ENCODE assay signal across 9 cellular contexts in the genomic region with DNA sequence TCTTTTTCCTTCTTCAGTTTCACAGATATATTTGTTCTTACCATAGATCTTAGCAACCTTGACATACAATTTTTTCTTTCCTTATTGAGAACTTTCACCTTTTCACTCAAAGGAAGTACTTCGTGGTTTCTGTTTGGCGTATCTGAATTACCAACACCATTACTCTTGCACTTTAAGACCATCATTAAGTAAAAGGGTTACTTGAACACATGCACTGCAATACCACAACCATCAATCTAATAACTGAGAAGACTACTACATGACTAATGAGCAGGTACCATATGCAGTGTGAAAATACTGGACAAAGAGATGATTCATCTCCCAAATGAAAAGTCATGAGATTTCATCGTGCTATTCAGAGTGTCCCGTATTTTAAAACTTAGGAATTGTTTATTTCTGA. TPM values are rescaled to one million over a fixed set of nuclear protein-coding genes. Genes with fewer than 3 reads are reported as not detected.
A peak's percentile ranks its signal among the peaks of the same experiment; 100 is the strongest.
DNase-seq lines count a peak whose midpoint lies in the region; ATAC-seq and TF ChIP-seq lines count a peak whose summit lies in the region.
"Had no signal": no experiment of that assay in that cellular context is flagged by ENCODE, and none has a peak within 500 bp of the region (broad histone marks: within the 10 kb centered on the region; RNA-seq: fewer than 3 reads in every experiment).

No MANE protein-coding gene starts in this region.

- H3K4me3 Mint-ChIP-seq in activated CD8-positive, alpha-beta T cell treated with anti-CD3 and anti-CD28 coated beads for 36 hours, result peak overlapping the region; percentile 1
- no peak overlapping the region for H3K4me3 Mint-ChIP-seq in activated CD8-positive, alpha-beta T cell treated with anti-CD3 and anti-CD28 coated beads, Interleukin-2, amount 10 ng/mL, durations not matched to agents 7 days and 5 days
- peak overlapping the region; percentile 11 for H3K4me3 Mint-ChIP-seq in stimulated activated effector memory CD8-positive, alpha-beta T cell treated with anti-CD3 and anti-CD28 coated beads, Interleukin-12 subunit alpha, Interleukin-12 subunit beta, amount 100 ng/mL, for 72 hours

- H3K9me3 Mint-ChIP-seq in activated CD8-positive, alpha-beta T cell treated with anti-CD3 and anti-CD28 coated beads for 36 hours, result no peaks in the 10 kb centered on the region
- no peaks in the 10 kb centered on the region for H3K9me3 Mint-ChIP-seq in activated CD8-positive, alpha-beta T cell treated with anti-CD3 and anti-CD28 coated beads, Interleukin-2, amount 10 ng/mL, durations not matched to agents 7 days and 5 days (ENCODE audit: insufficient read depth)
- H3K9me3 Mint-ChIP-seq in stimulated activated effector memory CD8-positive, alpha-beta T cell treated with anti-CD3 and anti-CD28 coated beads, Interleukin-12 subunit alpha, Interleukin-12 subunit beta, amount 100 ng/mL, for 72 hours, result no peaks in the 10 kb centered on the region

- H3K36me3 Mint-ChIP-seq in activated CD8-positive, alpha-beta T cell treated with anti-CD3 and anti-CD28 coated beads for 36 hours (ENCODE audit: low read depth), result no peaks in the 10 kb centered on the region
- no peaks in the 10 kb centered on the region for H3K36me3 Mint-ChIP-seq in activated CD8-positive, alpha-beta T cell treated with anti-CD3 and anti-CD28 coated beads, Interleukin-2, amount 10 ng/mL, durations not matched to agents 7 days and 5 days (ENCODE audit: low read depth)
- no peaks in the 10 kb centered on the region for H3K36me3 Mint-ChIP-seq in stimulated activated effector memory CD8-positive, alpha-beta T cell treated with anti-CD3 and anti-CD28 coated beads, Interleukin-12 subunit alpha, Interleukin-12 subunit beta, amount 100 ng/mL, for 72 hours

- DNase-seq in activated CD8-positive, alpha-beta T cell treated with anti-CD3 and anti-CD28 coated beads for 36 hours, result no peak
- DNase-seq in activated CD8-positive, alpha-beta T cell treated with anti-CD3 and anti-CD28 coated beads, Interleukin-2, amount 10 ng/mL, durations not matched to agents 7 days and 5 days, result no peak
- DNase-seq in stimulated activated effector memory CD8-positive, alpha-beta T cell treated with anti-CD3 and anti-CD28 coated beads, Interleukin-12 subunit alpha, Interleukin-12 subunit beta, amount 100 ng/mL, for 72 hours (ENCODE audit: low spot score in 2 of 2), result no peak
- DNase-seq in midbrain (lab: John Stamatoyannopoulos, UW), result no peak
- no peak for DNase-seq in effector CD8-positive, alpha-beta T cell (lab: John Stamatoyannopoulos, UW)
- no peak for DNase-seq in ecto neural progenitor cell (ENCODE audit: low spot score)
- DNase-seq: NCI-H748 treated with DMSO at 0.1 percent for 48 hours had no signal

- CTCF ChIA-PET in activated CD8-positive, alpha-beta T cell treated with anti-CD3 and anti-CD28 coated beads for 36 hours (lab: Charles Lee), result interaction anchor here (1.2 kb wide), 1 partner anchor 9 kb away, joined by 3 read pairs; no protein-coding TSS in a partner anchor
- CTCF ChIA-PET in activated CD8-positive, alpha-beta T cell treated with anti-CD3 and anti-CD28 coated beads, Interleukin-2, amount 10 ng/mL, durations not matched to agents 7 days and 5 days (lab: Charles Lee), result no interaction called here

- H3K27ac Mint-ChIP-seq in activated CD8-positive, alpha-beta T cell treated with anti-CD3 and anti-CD28 coated beads for 36 hours, result no peak overlapping the region
- no peak overlapping the region for H3K27ac Mint-ChIP-seq in activated CD8-positive, alpha-beta T cell treated with anti-CD3 and anti-CD28 coated beads, Interleukin-2, amount 10 ng/mL, durations not matched to agents 7 days and 5 days
- no peak overlapping the region for H3K27ac Mint-ChIP-seq in stimulated activated effector memory CD8-positive, alpha-beta T cell treated with anti-CD3 and anti-CD28 coated beads, Interleukin-12 subunit alpha, Interleukin-12 subunit beta, amount 100 ng/mL, for 72 hours

- ATAC-seq in activated CD8-positive, alpha-beta T cell treated with anti-CD3 and anti-CD28 coated beads for 36 hours, result peak; percentile 92
- no peak for ATAC-seq in activated CD8-positive, alpha-beta T cell treated with anti-CD3 and anti-CD28 coated beads, Interleukin-2, amount 10 ng/mL, durations not matched to agents 7 days and 5 days
- ATAC-seq in GM21528 (IDR thresholded peaks at IDR 0.05; ENCODE audit: low FRiP score, unreplicated experiment) (peak; percentile 80), HG03342 (IDR thresholded peaks at IDR 0.05; ENCODE audit: unreplicated experiment) (peak; percentile 72)
- peak; percentile 99 for ATAC-seq in stimulated activated effector memory CD8-positive, alpha-beta T cell treated with anti-CD3 and anti-CD28 coated beads, Interleukin-12 subunit alpha, Interleukin-12 subunit beta, amount 100 ng/mL, for 72 hours

- POLR2A ChIA-PET in activated CD8-positive, alpha-beta T cell treated with anti-CD3 and anti-CD28 coated beads for 36 hours (lab: Charles Lee), result no interaction called here
- POLR2A ChIA-PET in activated CD8-positive, alpha-beta T cell treated with anti-CD3 and anti-CD28 coated beads, Interleukin-2, amount 10 ng/mL, durations not matched to agents 7 days and 5 days (lab: Charles Lee), result no interaction called here

- H3K4me1 Mint-ChIP-seq in activated CD8-positive, alpha-beta T cell treated with anti-CD3 and anti-CD28 coated beads for 36 hours (ENCODE audit: low read depth), result peaks cover 14% of the 10 kb centered on the region
- peaks cover 12% of the 10 kb centered on the region for H3K4me1 Mint-ChIP-seq in activated CD8-positive, alpha-beta T cell treated with anti-CD3 and anti-CD28 coated beads, Interleukin-2, amount 10 ng/mL, durations not matched to agents 7 days and 5 days (ENCODE audit: low read depth)
- peaks cover 18% of the 10 kb centered on the region for H3K4me1 Mint-ChIP-seq in stimulated activated effector memory CD8-positive, alpha-beta T cell treated with anti-CD3 and anti-CD28 coated beads, Interleukin-12 subunit alpha, Interleukin-12 subunit beta, amount 100 ng/mL, for 72 hours

- peaks cover 5% of the 10 kb centered on the region for H3K27me3 Mint-ChIP-seq in activated CD8-positive, alpha-beta T cell treated with anti-CD3 and anti-CD28 coated beads for 36 hours
- peaks cover 4% of the 10 kb centered on the region for H3K27me3 Mint-ChIP-seq in activated CD8-positive, alpha-beta T cell treated with anti-CD3 and anti-CD28 coated beads, Interleukin-2, amount 10 ng/mL, durations not matched to agents 7 days and 5 days (ENCODE audit: low read depth)

- intact Hi-C loops in activated CD8-positive, alpha-beta T cell treated with anti-CD3 and anti-CD28 coated beads for 36 hours (cut with micrococcal nuclease), result no loop called here

- no peak for TF ChIP-seq CTCF in activated CD8-positive, alpha-beta T cell treated with anti-CD3 and anti-CD28 coated beads for 36 hours (IDR thresholded peaks at IDR 0.05)

RNA-seq across cellular contexts. Expression of a gene that starts 21.7 kb away (rescaled TPM):
- total RNA-seq in activated CD8-positive, alpha-beta T cell treated with anti-CD3 and anti-CD28 coated beads for 36 hours, result 10 to 100 TPM; 70.2 to 72.0 TPM
- 10 to 100 TPM; 66.2 to 68.9 TPM for total RNA-seq in activated CD8-positive, alpha-beta T cell treated with anti-CD3 and anti-CD28 coated beads, Interleukin-2, amount 10 ng/mL, durations not matched to agents 7 days and 5 days
